ENCODE assay signal across 18 cellular contexts in the genomic region with DNA sequence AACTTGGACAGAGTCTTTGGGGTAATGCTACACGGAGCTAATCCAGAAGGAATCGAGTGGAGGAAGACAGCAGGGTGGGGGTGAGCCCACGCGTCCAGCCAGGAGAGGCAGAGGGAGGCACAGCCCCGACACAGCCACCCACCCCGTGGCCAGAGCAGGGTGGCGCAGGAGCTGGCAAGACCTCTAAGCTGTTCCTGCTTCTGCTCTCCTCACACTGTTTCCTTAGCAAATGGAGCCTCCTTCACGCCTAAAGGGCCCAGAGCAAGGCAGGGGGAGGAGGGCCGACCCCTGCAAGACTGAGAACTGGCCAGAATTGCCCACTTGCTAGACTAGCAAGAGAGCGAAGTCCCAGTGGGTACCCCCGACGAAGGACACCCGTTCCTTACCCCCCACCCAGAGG.
DNase-seq lines count a peak whose midpoint lies in the region; ATAC-seq and TF ChIP-seq lines count a peak whose summit lies in the region.
"Had no signal": no experiment of that assay in that cellular context is flagged by ENCODE, and none has a peak within 500 bp of the region (broad histone marks: within the 10 kb centered on the region; RNA-seq: fewer than 3 reads in every experiment).

No MANE protein-coding gene starts in this region.

- peak overlapping the region; percentile 55 for H3K27ac Mint-ChIP-seq in central memory CD8-positive, alpha-beta T cell (ENCODE audit: low read depth)
- H3K27ac Mint-ChIP-seq: activated naive CD8-positive, alpha-beta T cell treated with anti-CD3 and anti-CD28 coated beads, Interleukin-2, amount 50 U/mL, for 24 hours; dendritic cell treated with granulocyte-macrophage colony-stimulating factor and Interleukin-4, amounts not matched to agents 40 ng/mL and 50 ng/mL, for 4 days; natural killer cell treated with Interleukin-12 subunit alpha and Interleukin-12 subunit beta and Interleukin-15 and Interleukin-18, amount 100 ng/mL, for 72 hours had no signal

- no peak for TF ChIP-seq RAD21 in IMR-90 (IDR thresholded peaks at IDR 0.05; ENCODE audit: low read length)

- no peak overlapping the region for H3K56ac ChIP-seq in IMR-90 (ENCODE audit: extremely low read depth, insufficient read depth, low read length)

- no peak overlapping the region for H2BK15ac ChIP-seq in IMR-90 (ENCODE audit: low read depth, low read length)

- no CpG with 5 or more reads among the region's 13 CpGs for WGBS in IMR-90 (ENCODE audit: extremely low coverage in 2 of 2, insufficient read length in 1 of 2), 2 experiments

- peaks cover 11% of the 10 kb centered on the region for H3K4me1 Mint-ChIP-seq in central memory CD8-positive, alpha-beta T cell

- peak overlapping the region; percentile 37 for H2AK9ac ChIP-seq in IMR-90 (replicated peaks; ENCODE audit: low read depth, low read length, poor library complexity)

- peaks cover 5% of the 10 kb centered on the region for H3K36me3 Mint-ChIP-seq in central memory CD8-positive, alpha-beta T cell (ENCODE audit: insufficient read depth)
- H3K36me3 Mint-ChIP-seq: natural killer cell treated with Interleukin-12 subunit alpha and Interleukin-12 subunit beta and Interleukin-15 and Interleukin-18, amount 100 ng/mL, for 72 hours had no signal

- peak overlapping the region; percentile 66 for H2AFZ ChIP-seq in IMR-90 (replicated peaks; ENCODE audit: low read length, poor library complexity)

- no peak overlapping the region for H3K4me3 Mint-ChIP-seq in central memory CD8-positive, alpha-beta T cell
- H3K4me3 Mint-ChIP-seq: activated naive CD8-positive, alpha-beta T cell treated with anti-CD3 and anti-CD28 coated beads, Interleukin-2, amount 50 U/mL, for 24 hours; dendritic cell treated with granulocyte-macrophage colony-stimulating factor and Interleukin-4, amounts not matched to agents 40 ng/mL and 50 ng/mL, for 4 days; natural killer cell treated with Interleukin-12 subunit alpha and Interleukin-12 subunit beta and Interleukin-15 and Interleukin-18, amount 100 ng/mL, for 72 hours had no signal

- H3K79me1 ChIP-seq in IMR-90 (ENCODE audit: low read depth in 1 of 2, low read length in 2 of 2) = no peaks in the 10 kb centered on the region

- no peak for TF ChIP-seq CTCF in IMR-90 (conservative IDR thresholded peaks at IDR 0.05; ENCODE audit: low read depth, low read length)
- peak; percentile 25 for TF ChIP-seq CTCF in retinal pigment epithelial cell (conservative IDR thresholded peaks at IDR 0.05; ENCODE audit: low read depth, low read length)

- peaks cover 62% of the 10 kb centered on the region for H3K27me3 Mint-ChIP-seq in central memory CD8-positive, alpha-beta T cell

- ATAC-seq in IMR-90 (ENCODE audit: low read depth) = no peak
- ATAC-seq in central memory CD8-positive, alpha-beta T cell (replicated peaks; ENCODE audit: extremely low read depth, poor library complexity, severe bottlenecking) = no peak
- ATAC-seq in HG02759 (IDR thresholded peaks at IDR 0.05; ENCODE audit: unreplicated experiment) = no peak
- ATAC-seq: activated naive CD8-positive, alpha-beta T cell treated with anti-CD3 and anti-CD28 coated beads, Interleukin-2, amount 50 U/mL, for 24 hours; left cardiac atrium; natural killer cell treated with Interleukin-12 subunit alpha and Interleukin-12 subunit beta and Interleukin-15 and Interleukin-18, amount 100 ng/mL, for 72 hours had no signal

- intact Hi-C loops in IMR-90 (cut with micrococcal nuclease) = no loop called here

- peak overlapping the region in 8 of 11 experiments; percentile 74 to 93 (median 84); a peak in 14 of 22 replicates for H3K4me2 ChIP-seq in BLaER1 treated with 17β-estradiol and CSF1 and Interleukin-3, amounts not matched to agents 10 nM and 100 nM
- no peak overlapping the region for H3K4me2 ChIP-seq in IMR-90 (ENCODE audit: low read depth, low read length)

- no peak overlapping the region for H3K14ac ChIP-seq in IMR-90 (replicated peaks; ENCODE audit: low read depth, low read length)

- H3K9me3 ChIP-seq in BLaER1 treated with 17β-estradiol and CSF1 and Interleukin-3, amounts not matched to agents 10 nM and 100 nM (replicated peaks in 1 of 11) = peaks cover 0 to 6% (median 0%) of the 10 kb centered on the region in 11 experiments; a peak in 3 of 22 replicates
- no peaks in the 10 kb centered on the region for H3K9me3 ChIP-seq in IMR-90 (ENCODE audit: control insufficient read depth, insufficient read depth, low read length)
- H3K9me3 ChIP-seq: breast epithelium, MG63 had no signal

- in situ Hi-C loops in IMR-90 (cut with MboI; ENCODE audit: low sequenced_read_pairs) = no loop called here

- H3K9ac ChIP-seq in BLaER1 treated with 17β-estradiol and CSF1 and Interleukin-3, amounts not matched to agents 10 nM and 100 nM = no peak overlapping the region
- no peak overlapping the region for H3K9ac ChIP-seq in IMR-90 (ENCODE audit: low read depth, low read length)

- H2BK20ac ChIP-seq in IMR-90 (ENCODE audit: low read depth, low read length) = no peak overlapping the region

- H3K36me3 ChIP-seq in BLaER1 treated with 17β-estradiol and CSF1 and Interleukin-3, amounts not matched to agents 10 nM and 100 nM = no peaks in the 10 kb centered on the region
- H3K36me3 ChIP-seq in IMR-90 (ENCODE audit: control insufficient read depth, insufficient read depth, low read length) = no peaks in the 10 kb centered on the region
- H3K36me3 ChIP-seq: breast epithelium had no signal

- peak overlapping the region; percentile 15 for H2AK5ac ChIP-seq in IMR-90 (ENCODE audit: low read depth, low read length)

- peaks cover 26 to 60% (median 48%) of the 10 kb centered on the region in 10 experiments for H3K4me1 ChIP-seq in BLaER1 treated with 17β-estradiol and CSF1 and Interleukin-3, amounts not matched to agents 10 nM and 100 nM
- H3K4me1 ChIP-seq in IMR-90 (ENCODE audit: control insufficient read depth, insufficient read depth, low read length) = peaks cover 6% of the 10 kb centered on the region
- H3K4me1 ChIP-seq: breast epithelium had no signal

- TF ChIP-seq POLR2A in IMR-90 (IDR thresholded peaks at IDR 0.05; ENCODE audit: low read depth, low read length) = no peak

- dilution Hi-C loops in IMR-90 (cut with HindIII; ENCODE audit: low sequenced_read_pairs, unreplicated experiment) = no loop called here

- BruUV-seq in IMR-90 (replicated peaks; lab: Mats Ljungman, UMichigan) = no TSS peak

- H4K91ac ChIP-seq in IMR-90 (ENCODE audit: insufficient read depth, low read depth, low read length) = no peak overlapping the region

- no peak overlapping the region for H3K18ac ChIP-seq in IMR-90 (ENCODE audit: low read depth, low read length)

- peak overlapping the region; percentile 22; the same call in 1 of the 2 replicates for H3K4ac ChIP-seq in IMR-90 (ENCODE audit: low read depth, low read length)

- peaks cover 0 to 15% (median 0%) of the 10 kb centered on the region in 11 experiments; a peak in 2 of 22 replicates for H4K20me1 ChIP-seq in BLaER1 treated with 17β-estradiol and CSF1 and Interleukin-3, amounts not matched to agents 10 nM and 100 nM
- H4K20me1 ChIP-seq in IMR-90 (ENCODE audit: insufficient read depth, low read length) = no peaks in the 10 kb centered on the region

- H3K4me3 ChIP-seq in BLaER1 treated with 17β-estradiol and CSF1 and Interleukin-3, amounts not matched to agents 10 nM and 100 nM = no peak overlapping the region
- H3K4me3 ChIP-seq in IMR-90 (ENCODE audit: insufficient read depth, low read depth, low read length) = no peak overlapping the region
- H3K4me3 ChIP-seq in retinal pigment epithelial cell (ENCODE audit: low read length) = no peak overlapping the region
- H3K4me3 ChIP-seq: MG63 had no signal

- H3K27me3 ChIP-seq in BLaER1 treated with 17β-estradiol and CSF1 and Interleukin-3, amounts not matched to agents 10 nM and 100 nM = peaks cover 0 to 31% (median 4%) of the 10 kb centered on the region in 11 experiments; a peak in 9 of 22 replicates
- H3K27me3 ChIP-seq in IMR-90 (ENCODE audit: control insufficient read depth, insufficient read depth, low read length) = no peaks in the 10 kb centered on the region
- H3K27me3 ChIP-seq: breast epithelium, MG63 had no signal

- no peaks in the 10 kb centered on the region for H3K9me3 Mint-ChIP-seq in central memory CD8-positive, alpha-beta T cell
- H3K9me3 Mint-ChIP-seq: activated naive CD8-positive, alpha-beta T cell treated with anti-CD3 and anti-CD28 coated beads, Interleukin-2, amount 50 U/mL, for 24 hours; dendritic cell treated with granulocyte-macrophage colony-stimulating factor and Interleukin-4, amounts not matched to agents 40 ng/mL and 50 ng/mL, for 4 days; natural killer cell treated with Interleukin-12 subunit alpha and Interleukin-12 subunit beta and Interleukin-15 and Interleukin-18, amount 100 ng/mL, for 72 hours had no signal

- H4K8ac ChIP-seq in IMR-90 (ENCODE audit: low read depth in 2 of 2, low read length in 2 of 2) = no peak overlapping the region

- H2BK120ac ChIP-seq in IMR-90 (ENCODE audit: low read depth, low read length) = 0 out of 2 replicates have a peak overlapping the region, but pooled peaks have one; percentile 1

- H3K23ac ChIP-seq in IMR-90 (ENCODE audit: low read depth, low read length) = no peak overlapping the region

- peaks cover 11% of the 10 kb centered on the region; the same call in 1 of the 2 replicates for H3K9me1 ChIP-seq in IMR-90 (ENCODE audit: insufficient read depth, low read length)

- POLR2A ChIA-PET in IMR-90 (lab: Charles Lee; ENCODE audit: unreplicated experiment) = no interaction called here

- CTCF ChIA-PET in IMR-90 (lab: Yijun Ruan, JAX) = no interaction called here

- H4K5ac ChIP-seq in IMR-90 (ENCODE audit: low read depth, low read length) = no peak overlapping the region

- no peak overlapping the region for H3K27ac ChIP-seq in BLaER1 treated with 17β-estradiol and CSF1 and Interleukin-3, amounts not matched to agents 10 nM and 100 nM
- H3K27ac ChIP-seq in IMR-90 (ENCODE audit: insufficient read depth, low read length) = no peak overlapping the region
- H3K27ac ChIP-seq: breast epithelium had no signal

- H2BK5ac ChIP-seq in IMR-90 (ENCODE audit: low read depth, low read length, poor library complexity, severe bottlenecking) = no peak overlapping the region

- DNase-seq in IMR-90 (no peak), retinal pigment epithelial cell (ENCODE audit: low read depth) (no peak), cerebellar cortex (ENCODE audit: low spot score) (no peak)
- DNase-seq in central memory CD8-positive, alpha-beta T cell (ENCODE audit: low spot score in 2 of 2) = no peak
- DNase-seq in activated CD4-positive, alpha-beta T cell treated with anti-CD3 and anti-CD28 coated beads for 4 hours = no peak
- DNase-seq: activated CD8-positive, alpha-beta memory T cell treated with anti-CD3 and anti-CD28 coated beads, Interleukin-2, amount 50 U/mL, for 48 hours; activated naive CD8-positive, alpha-beta T cell treated with anti-CD3 and anti-CD28 coated beads, Interleukin-2, amount 50 U/mL, for 24 hours; left cardiac atrium; MG63; NCI-H1436; NCI-H510A; NK-92 treated with Interleukin-12 subunit alpha and Interleukin-12 subunit beta, amount 100 ng/mL, for 24 hours; T-helper 2 cell had no signal
